Comparison of ENCODE assay signal across 1 cellular context in the genomic region with DNA sequence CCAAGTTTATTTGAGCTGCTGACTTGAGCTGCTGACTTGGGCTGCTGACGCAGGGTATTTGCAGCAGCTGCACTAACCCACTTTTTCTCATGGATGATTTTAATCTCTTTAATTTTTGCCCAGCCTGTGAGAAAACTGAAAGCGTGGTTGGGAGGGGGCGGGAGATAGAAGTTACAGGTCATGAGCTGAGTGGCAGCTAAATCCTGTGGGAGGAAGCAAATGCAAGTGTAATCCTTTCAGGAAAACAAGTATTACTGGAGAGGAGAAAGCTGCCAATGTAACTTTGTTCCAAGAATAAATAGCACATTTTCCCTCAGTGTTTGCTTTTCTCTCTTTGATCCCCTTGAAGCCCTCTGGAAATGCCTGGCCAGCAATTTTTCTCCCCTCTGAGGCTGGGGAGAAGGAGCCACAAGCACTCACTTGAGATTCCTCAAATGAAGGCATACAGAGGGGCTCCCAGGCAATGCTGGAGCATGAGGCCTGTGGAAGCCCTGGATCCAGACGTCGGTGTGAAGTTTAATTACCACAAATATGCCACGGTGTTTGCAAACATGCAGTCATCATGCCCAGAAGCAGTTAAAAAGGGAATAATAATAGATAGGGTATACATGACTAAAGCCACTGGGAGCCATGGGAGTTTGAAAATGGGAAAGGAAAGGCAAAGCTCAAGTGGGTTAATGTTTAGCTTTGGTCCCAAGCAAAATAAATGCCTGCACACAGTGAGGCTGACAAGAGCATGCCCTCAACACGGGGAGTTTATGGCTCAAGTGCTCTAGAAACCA.
TF ChIP-seq lines count a peak whose summit lies in the region.

No MANE protein-coding gene starts in this region.

TF ChIP-seq in HepG2, 621 proteins besides CTCF, POLR2A, EP300 and RAD21 (continued from another document and continues in another):
- TF ChIP-seq SIN3A (IDR thresholded peaks at IDR 0.05; ENCODE audit: borderline replicate concordance, low read depth, low read length), result no peak
- no peak for TF ChIP-seq EEA1 (CRISPR knock-in tag; IDR thresholded peaks at IDR 0.05; ENCODE audit: borderline replicate concordance)
- no peak for TF ChIP-seq MIER2 (CRISPR knock-in tag; IDR thresholded peaks at IDR 0.05)
- TF ChIP-seq MEIS2 (CRISPR knock-in tag; IDR thresholded peaks at IDR 0.05), result peak; percentile 95
- TF ChIP-seq RCOR2 (CRISPR knock-in tag; IDR thresholded peaks at IDR 0.05), result peak; percentile 51; the same call in 1 of the 2 replicates
- peak; percentile 88 for TF ChIP-seq MED13 (CRISPR knock-in tag; IDR thresholded peaks at IDR 0.05)
- TF ChIP-seq ZNF879 (CRISPR knock-in tag; IDR thresholded peaks at IDR 0.05), result no peak; the same call in 1 of the 2 replicates
- TF ChIP-seq ZFP90 (CRISPR knock-in tag; IDR thresholded peaks at IDR 0.05; ENCODE audit: borderline replicate concordance), result no peak
- TF ChIP-seq TRIM24 (CRISPR knock-in tag; IDR thresholded peaks at IDR 0.05), result no peak
- 0 out of 2 replicates have a peak, but pooled peaks have one; percentile 40 for TF ChIP-seq DNMT3B (CRISPR knock-in tag; conservative IDR thresholded peaks at IDR 0.05)
- peak; percentile 36; the same call in 1 of the 2 replicates for TF ChIP-seq YEATS2 (CRISPR knock-in tag; IDR thresholded peaks at IDR 0.05; ENCODE audit: borderline replicate concordance)
- TF ChIP-seq MBNL3 (CRISPR knock-in tag; conservative IDR thresholded peaks at IDR 0.05), result no peak
- TF ChIP-seq, protein P1, sequence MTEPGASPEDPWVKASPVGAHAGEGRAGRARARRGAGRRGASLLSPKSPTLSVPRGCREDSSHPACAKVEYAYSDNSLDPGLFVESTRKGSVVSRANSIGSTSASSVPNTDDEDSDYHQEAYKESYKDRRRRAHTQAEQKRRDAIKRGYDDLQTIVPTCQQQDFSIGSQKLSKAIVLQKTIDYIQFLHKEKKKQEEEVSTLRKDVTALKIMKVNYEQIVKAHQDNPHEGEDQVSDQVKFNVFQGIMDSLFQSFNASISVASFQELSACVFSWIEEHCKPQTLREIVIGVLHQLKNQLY (CRISPR knock-in tag; IDR thresholded peaks at IDR 0.05), result peak; percentile 85
- TF ChIP-seq FOXK1 (CRISPR knock-in tag; IDR thresholded peaks at IDR 0.05; ENCODE audit: borderline replicate concordance, low read depth), result no peak
- no peak; the same call in 1 of the 2 replicates for TF ChIP-seq ZNF331 (CRISPR knock-in tag; IDR thresholded peaks at IDR 0.05)
- TF ChIP-seq, protein P2, sequence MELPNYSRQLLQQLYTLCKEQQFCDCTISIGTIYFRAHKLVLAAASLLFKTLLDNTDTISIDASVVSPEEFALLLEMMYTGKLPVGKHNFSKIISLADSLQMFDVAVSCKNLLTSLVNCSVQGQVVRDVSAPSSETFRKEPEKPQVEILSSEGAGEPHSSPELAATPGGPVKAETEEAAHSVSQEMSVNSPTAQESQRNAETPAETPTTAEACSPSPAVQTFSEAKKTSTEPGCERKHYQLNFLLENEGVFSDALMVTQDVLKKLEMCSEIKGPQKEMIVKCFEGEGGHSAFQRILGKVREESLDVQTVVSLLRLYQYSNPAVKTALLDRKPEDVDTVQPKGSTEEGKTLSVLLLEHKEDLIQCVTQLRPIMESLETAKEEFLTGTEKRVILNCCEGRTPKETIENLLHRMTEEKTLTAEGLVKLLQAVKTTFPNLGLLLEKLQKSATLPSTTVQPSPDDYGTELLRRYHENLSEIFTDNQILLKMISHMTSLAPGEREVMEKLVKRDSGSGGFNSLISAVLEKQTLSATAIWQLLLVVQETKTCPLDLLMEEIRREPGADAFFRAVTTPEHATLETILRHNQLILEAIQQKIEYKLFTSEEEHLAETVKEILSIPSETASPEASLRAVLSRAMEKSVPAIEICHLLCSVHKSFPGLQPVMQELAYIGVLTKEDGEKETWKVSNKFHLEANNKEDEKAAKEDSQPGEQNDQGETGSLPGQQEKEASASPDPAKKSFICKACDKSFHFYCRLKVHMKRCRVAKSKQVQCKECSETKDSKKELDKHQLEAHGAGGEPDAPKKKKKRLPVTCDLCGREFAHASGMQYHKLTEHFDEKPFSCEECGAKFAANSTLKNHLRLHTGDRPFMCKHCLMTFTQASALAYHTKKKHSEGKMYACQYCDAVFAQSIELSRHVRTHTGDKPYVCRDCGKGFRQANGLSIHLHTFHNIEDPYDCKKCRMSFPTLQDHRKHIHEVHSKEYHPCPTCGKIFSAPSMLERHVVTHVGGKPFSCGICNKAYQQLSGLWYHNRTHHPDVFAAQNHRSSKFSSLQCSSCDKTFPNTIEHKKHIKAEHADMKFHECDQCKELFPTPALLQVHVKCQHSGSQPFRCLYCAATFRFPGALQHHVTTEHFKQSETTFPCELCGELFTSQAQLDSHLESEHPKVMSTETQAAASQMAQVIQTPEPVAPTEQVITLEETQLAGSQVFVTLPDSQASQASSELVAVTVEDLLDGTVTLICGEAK (IDR thresholded peaks at IDR 0.05), result no peak
- TF ChIP-seq, protein P2 (CRISPR knock-in tag; IDR thresholded peaks at IDR 0.05), result 0 out of 2 replicates have a peak, but pooled peaks have one; percentile 25
- no peak for TF ChIP-seq NFRKB (IDR thresholded peaks at IDR 0.05)
- no peak for TF ChIP-seq SALL2 (CRISPR knock-in tag; IDR thresholded peaks at IDR 0.05)
- no peak for TF ChIP-seq SKI (IDR thresholded peaks at IDR 0.05; ENCODE audit: partially characterized antibody)
- TF ChIP-seq, protein P3, sequence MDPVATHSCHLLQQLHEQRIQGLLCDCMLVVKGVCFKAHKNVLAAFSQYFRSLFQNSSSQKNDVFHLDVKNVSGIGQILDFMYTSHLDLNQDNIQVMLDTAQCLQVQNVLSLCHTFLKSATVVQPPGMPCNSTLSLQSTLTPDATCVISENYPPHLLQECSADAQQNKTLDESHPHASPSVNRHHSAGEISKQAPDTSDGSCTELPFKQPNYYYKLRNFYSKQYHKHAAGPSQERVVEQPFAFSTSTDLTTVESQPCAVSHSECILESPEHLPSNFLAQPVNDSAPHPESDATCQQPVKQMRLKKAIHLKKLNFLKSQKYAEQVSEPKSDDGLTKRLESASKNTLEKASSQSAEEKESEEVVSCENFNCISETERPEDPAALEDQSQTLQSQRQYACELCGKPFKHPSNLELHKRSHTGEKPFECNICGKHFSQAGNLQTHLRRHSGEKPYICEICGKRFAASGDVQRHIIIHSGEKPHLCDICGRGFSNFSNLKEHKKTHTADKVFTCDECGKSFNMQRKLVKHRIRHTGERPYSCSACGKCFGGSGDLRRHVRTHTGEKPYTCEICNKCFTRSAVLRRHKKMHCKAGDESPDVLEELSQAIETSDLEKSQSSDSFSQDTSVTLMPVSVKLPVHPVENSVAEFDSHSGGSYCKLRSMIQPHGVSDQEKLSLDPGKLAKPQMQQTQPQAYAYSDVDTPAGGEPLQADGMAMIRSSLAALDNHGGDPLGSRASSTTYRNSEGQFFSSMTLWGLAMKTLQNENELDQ (CRISPR knock-in tag; IDR thresholded peaks at IDR 0.05; ENCODE audit: borderline replicate concordance), result no peak
- TF ChIP-seq, protein P4, sequence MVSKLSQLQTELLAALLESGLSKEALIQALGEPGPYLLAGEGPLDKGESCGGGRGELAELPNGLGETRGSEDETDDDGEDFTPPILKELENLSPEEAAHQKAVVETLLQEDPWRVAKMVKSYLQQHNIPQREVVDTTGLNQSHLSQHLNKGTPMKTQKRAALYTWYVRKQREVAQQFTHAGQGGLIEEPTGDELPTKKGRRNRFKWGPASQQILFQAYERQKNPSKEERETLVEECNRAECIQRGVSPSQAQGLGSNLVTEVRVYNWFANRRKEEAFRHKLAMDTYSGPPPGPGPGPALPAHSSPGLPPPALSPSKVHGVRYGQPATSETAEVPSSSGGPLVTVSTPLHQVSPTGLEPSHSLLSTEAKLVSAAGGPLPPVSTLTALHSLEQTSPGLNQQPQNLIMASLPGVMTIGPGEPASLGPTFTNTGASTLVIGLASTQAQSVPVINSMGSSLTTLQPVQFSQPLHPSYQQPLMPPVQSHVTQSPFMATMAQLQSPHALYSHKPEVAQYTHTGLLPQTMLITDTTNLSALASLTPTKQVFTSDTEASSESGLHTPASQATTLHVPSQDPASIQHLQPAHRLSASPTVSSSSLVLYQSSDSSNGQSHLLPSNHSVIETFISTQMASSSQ (IDR thresholded peaks at IDR 0.05; ENCODE audit: low read depth), result peak; percentile 97
- TF ChIP-seq, protein P4 (CRISPR knock-in tag; IDR thresholded peaks at IDR 0.05; ENCODE audit: borderline replicate concordance), result peak; percentile 96
- TF ChIP-seq ZNF670 (CRISPR knock-in tag; IDR thresholded peaks at IDR 0.05; ENCODE audit: borderline replicate concordance), result 0 out of 2 replicates have a peak, but pooled peaks have one; percentile 25
- TF ChIP-seq, protein P5, sequence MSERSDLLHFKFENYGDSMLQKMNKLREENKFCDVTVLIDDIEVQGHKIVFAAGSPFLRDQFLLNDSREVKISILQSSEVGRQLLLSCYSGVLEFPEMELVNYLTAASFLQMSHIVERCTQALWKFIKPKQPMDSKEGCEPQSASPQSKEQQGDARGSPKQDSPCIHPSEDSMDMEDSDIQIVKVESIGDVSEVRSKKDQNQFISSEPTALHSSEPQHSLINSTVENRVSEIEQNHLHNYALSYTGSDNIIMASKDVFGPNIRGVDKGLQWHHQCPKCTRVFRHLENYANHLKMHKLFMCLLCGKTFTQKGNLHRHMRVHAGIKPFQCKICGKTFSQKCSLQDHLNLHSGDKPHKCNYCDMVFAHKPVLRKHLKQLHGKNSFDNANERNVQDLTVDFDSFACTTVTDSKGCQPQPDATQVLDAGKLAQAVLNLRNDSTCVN (CRISPR knock-in tag; IDR thresholded peaks at IDR 0.05; ENCODE audit: borderline replicate concordance), result 0 out of 2 replicates have a peak, but pooled peaks have one; percentile 16
- TF ChIP-seq ZNF460 (CRISPR knock-in tag; IDR thresholded peaks at IDR 0.05; ENCODE audit: borderline replicate concordance), result no peak; the same call in 1 of the 2 replicates
- no peak for TF ChIP-seq ZBTB1 (CRISPR knock-in tag; IDR thresholded peaks at IDR 0.05; ENCODE audit: borderline replicate concordance)
- TF ChIP-seq TBX2 (CRISPR knock-in tag; IDR thresholded peaks at IDR 0.05; ENCODE audit: borderline replicate concordance), result peak; percentile 59
- TF ChIP-seq, protein P6, sequence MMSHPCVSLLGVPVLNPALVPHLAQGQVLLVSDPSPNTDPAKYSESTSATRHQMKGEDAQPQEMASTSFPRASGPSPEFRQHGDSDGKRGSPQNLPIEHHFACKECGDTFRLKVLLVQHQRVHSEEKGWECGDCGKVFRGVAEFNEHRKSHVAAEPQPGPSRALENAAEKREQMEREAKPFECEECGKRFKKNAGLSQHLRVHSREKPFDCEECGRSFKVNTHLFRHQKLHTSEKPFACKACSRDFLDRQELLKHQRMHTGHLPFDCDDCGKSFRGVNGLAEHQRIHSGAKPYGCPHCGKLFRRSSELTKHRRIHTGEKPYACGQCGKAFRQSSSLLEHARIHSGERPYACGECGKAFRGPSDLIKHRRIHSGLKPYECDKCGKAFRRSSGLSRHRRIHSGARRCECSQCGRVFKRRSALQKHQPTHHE (CRISPR knock-in tag; IDR thresholded peaks at IDR 0.05; ENCODE audit: borderline replicate concordance), result peak; percentile 43; the same call in 1 of the 2 replicates
- TF ChIP-seq ZNF30 (CRISPR knock-in tag; IDR thresholded peaks at IDR 0.05), result no peak
- TF ChIP-seq MXD4 (CRISPR knock-in tag; IDR thresholded peaks at IDR 0.05), result peak; percentile 45; the same call in 1 of the 2 replicates
- no peak for TF ChIP-seq SIN3B (IDR thresholded peaks at IDR 0.05; ENCODE audit: low read length)
- no peak for TF ChIP-seq SRF (IDR thresholded peaks at IDR 0.05; ENCODE audit: low read depth, low read length)
- TF ChIP-seq MEF2D (CRISPR knock-in tag; IDR thresholded peaks at IDR 0.05), result peak; percentile 74
- TF ChIP-seq ZNF780A (CRISPR knock-in tag; IDR thresholded peaks at IDR 0.05), result no peak
- TF ChIP-seq ZNF768 (CRISPR knock-in tag; IDR thresholded peaks at IDR 0.05), result no peak
- no peak; the same call in 1 of the 2 replicates for TF ChIP-seq NFKBIZ (CRISPR knock-in tag; IDR thresholded peaks at IDR 0.05)
- no peak; the same call in 1 of the 2 replicates for TF ChIP-seq ZBTB38 (CRISPR knock-in tag; IDR thresholded peaks at IDR 0.05)
- TF ChIP-seq NCOR1 (IDR thresholded peaks at IDR 0.05; ENCODE audit: borderline replicate concordance, low read length), result peak; percentile 84; the same call in 1 of the 2 replicates
- TF ChIP-seq TCF7L2 (IDR thresholded peaks at IDR 0.05; ENCODE audit: low read depth, low read length), result peak; percentile 70; the same call in 1 of the 2 replicates
- peak; percentile 32; the same call in 1 of the 2 replicates for TF ChIP-seq ZNF317 (CRISPR knock-in tag; IDR thresholded peaks at IDR 0.05)
- TF ChIP-seq ZNF83 (CRISPR knock-in tag; IDR thresholded peaks at IDR 0.05; ENCODE audit: borderline replicate concordance), result no peak
